8 cellular contexts compared by ENCODE assay signal in the genomic region with DNA sequence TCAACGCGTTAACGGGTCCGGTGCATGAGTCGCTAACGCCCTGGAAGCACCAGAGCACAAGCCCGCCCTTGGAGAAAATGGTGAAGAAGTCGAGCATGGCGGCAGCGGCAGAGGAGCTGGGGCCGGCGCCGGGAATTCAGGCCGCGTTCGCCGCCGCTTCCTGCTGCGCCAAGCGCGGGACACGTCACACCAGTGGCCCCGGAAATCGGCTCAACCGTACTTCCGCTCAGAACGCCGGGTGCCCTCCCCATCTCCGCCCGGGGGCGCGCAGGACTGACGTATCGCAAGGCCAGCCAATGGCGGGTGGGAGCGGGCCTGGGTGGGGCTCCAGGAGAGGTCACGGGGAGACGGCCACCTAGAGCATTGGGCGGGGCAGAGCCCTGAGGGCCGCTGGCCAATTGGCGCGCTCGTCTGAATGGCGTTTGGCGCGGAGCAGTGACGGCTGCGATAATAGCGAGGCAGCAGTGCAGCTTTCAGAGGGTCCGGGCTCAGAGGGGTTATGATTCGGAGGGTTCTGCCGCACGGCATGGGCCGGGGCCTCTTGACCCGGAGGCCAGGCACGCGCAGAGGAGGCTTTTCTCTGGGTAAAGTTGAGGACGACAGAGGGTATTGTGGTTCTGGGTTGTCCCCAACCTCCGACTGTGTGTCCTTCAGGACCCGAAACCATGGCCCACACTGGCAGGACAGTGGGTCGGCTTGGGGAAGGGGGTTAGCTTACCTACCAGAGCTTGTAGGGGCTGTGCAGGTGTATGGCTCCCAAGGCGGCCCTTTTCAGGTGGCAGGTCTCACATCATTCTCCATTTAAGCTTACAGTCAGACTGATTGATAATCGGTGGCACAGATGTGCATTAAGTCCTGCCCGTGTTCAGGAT. TPM values are rescaled to one million over a fixed set of nuclear protein-coding genes. Genes with fewer than 3 reads are reported as not detected.
DNase-seq lines count a peak whose midpoint lies in the region; ATAC-seq and TF ChIP-seq lines count a peak whose summit lies in the region.

A gene (plus strand): TSS at position 447 of the 872 bp plus-strand sequence. CDS start 53 bp downstream, at position 500.
A gene with protein sequence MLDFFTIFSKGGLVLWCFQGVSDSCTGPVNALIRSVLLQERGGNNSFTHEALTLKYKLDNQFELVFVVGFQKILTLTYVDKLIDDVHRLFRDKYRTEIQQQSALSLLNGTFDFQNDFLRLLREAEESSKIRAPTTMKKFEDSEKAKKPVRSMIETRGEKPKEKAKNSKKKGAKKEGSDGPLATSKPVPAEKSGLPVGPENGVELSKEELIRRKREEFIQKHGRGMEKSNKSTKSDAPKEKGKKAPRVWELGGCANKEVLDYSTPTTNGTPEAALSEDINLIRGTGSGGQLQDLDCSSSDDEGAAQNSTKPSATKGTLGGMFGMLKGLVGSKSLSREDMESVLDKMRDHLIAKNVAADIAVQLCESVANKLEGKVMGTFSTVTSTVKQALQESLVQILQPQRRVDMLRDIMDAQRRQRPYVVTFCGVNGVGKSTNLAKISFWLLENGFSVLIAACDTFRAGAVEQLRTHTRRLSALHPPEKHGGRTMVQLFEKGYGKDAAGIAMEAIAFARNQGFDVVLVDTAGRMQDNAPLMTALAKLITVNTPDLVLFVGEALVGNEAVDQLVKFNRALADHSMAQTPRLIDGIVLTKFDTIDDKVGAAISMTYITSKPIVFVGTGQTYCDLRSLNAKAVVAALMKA (minus strand): TSS at position 188 of the 872 bp plus-strand sequence. CDS start 91 bp downstream, at position 97.

- DNase-seq in DMS53 (lab: John Stamatoyannopoulos, UW): peak; percentile 100
- peak; percentile 100 for DNase-seq in KG1 (lab: John Stamatoyannopoulos, UW)
- peak; percentile 92 for DNase-seq in Panc1 (ENCODE audit: low read depth, low spot score)
- peak; percentile 100 for DNase-seq in activated T-cell treated with anti-CD3 and anti-CD28 coated beads, Interleukin-2, amount 50 U/mL, for 4 hours
- peak; percentile 99 for DNase-seq in erythroblast (lab: John Stamatoyannopoulos, UW)
- DNase-seq in stimulated activated CD8-positive, alpha-beta memory T cell treated with anti-CD3 and anti-CD28 coated beads, Interleukin-7, amount 100 ng/mL, for 1 hour (ENCODE audit: low read depth in 2 of 2): peak; percentile 98 to 100

- H3K27ac ChIP-seq in Panc1 (ENCODE audit: low read length): peak within 1 kb of the TSS; percentile 97

- CTCF ChIA-PET in Panc1 (lab: Charles Lee): interaction anchor here (0.6 kb wide), 1 partner anchor 854 kb away, joined by 4 read pairs; no protein-coding TSS in a partner anchor

- TSS peak; percentile 87 for BruUV-seq in Panc1 (replicated peaks; lab: Mats Ljungman, UMichigan)

- H3K9me3 Mint-ChIP-seq in activated T-cell treated with anti-CD3 and anti-CD28 coated beads, Interleukin-2, amount 50 U/mL, for 4 hours: no peaks in the 10 kb centered on the region

- peak within 1 kb of the TSS; percentile 94 for H3K9ac ChIP-seq in mucosa of stomach (ENCODE audit: low read length)

- H3K27me3 ChIP-seq in Panc1 (ENCODE audit: control insufficient read depth, insufficient read depth, low read length) (no peaks in the 10 kb centered on the region), mucosa of stomach (ENCODE audit: control insufficient read depth, insufficient read depth, low read length) (no peaks in the 10 kb centered on the region)

- H3K9me3 ChIP-seq in Panc1 (ENCODE audit: control insufficient read depth, insufficient read depth, low read depth, low read length) (no peaks in the 10 kb centered on the region), mucosa of stomach (ENCODE audit: control insufficient read depth, low read length) (no peaks in the 10 kb centered on the region)

- H3K4me1 ChIP-seq in Panc1 (ENCODE audit: control insufficient read depth, insufficient read depth, low read length): peaks cover 8% of the 10 kb centered on the region
- peaks cover 9% of the 10 kb centered on the region for H3K4me1 ChIP-seq in mucosa of stomach (ENCODE audit: control insufficient read depth, insufficient read depth, low read length)

- POLR2A ChIA-PET in Panc1 (lab: Charles Lee): interaction anchor here (0.6 kb wide), 2 partner anchors 55 to 263 kb away, joined by 3 to 4 read pairs; no protein-coding TSS in a partner anchor

- H3K4me3 ChIP-seq in Panc1 (ENCODE audit: low read depth in 2 of 2, low read length in 2 of 2) (peak within 1 kb of the TSS; percentile 91 to 95), mucosa of stomach (ENCODE audit: low read length) (peak within 1 kb of the TSS; percentile 94)

- H3K36me3 ChIP-seq in Panc1 (ENCODE audit: control insufficient read depth, insufficient read depth, low read length) (peaks cover 31% of the 10 kb centered on the region), mucosa of stomach (ENCODE audit: control insufficient read depth, insufficient read depth, low read length) (peaks cover 19% of the 10 kb centered on the region)

- no peak for TF ChIP-seq CTCF in Panc1 (IDR thresholded peaks at IDR 0.05)

- H3K4me1 Mint-ChIP-seq in activated T-cell treated with anti-CD3 and anti-CD28 coated beads, Interleukin-2, amount 50 U/mL, for 4 hours (ENCODE audit: low read depth): peaks cover 38% of the 10 kb centered on the region

- intact Hi-C loops in Panc1 (cut with micrococcal nuclease; ENCODE audit: unreplicated experiment): no loop called here

- H3K36me3 Mint-ChIP-seq in activated T-cell treated with anti-CD3 and anti-CD28 coated beads, Interleukin-2, amount 50 U/mL, for 4 hours (ENCODE audit: insufficient read depth): peaks cover 40% of the 10 kb centered on the region

- ATAC-seq in GM21723 (IDR thresholded peaks at IDR 0.05; ENCODE audit: unreplicated experiment) (peak; percentile 99), Panc1 (peak; percentile 99)
- ATAC-seq in activated T-cell treated with anti-CD3 and anti-CD28 coated beads, Interleukin-2, amount 50 U/mL, for 4 hours: peak; percentile 99

- peak; percentile 88 for TF ChIP-seq POLR2A in erythroblast (IDR thresholded peaks at IDR 0.05; ENCODE audit: low read length)

- in situ Hi-C loops in Panc1 (cut with HindIII; ENCODE audit: low pct_unique_long_range_greater_than_20kb, low sequenced_read_pairs): no loop called here

- H3K27me3 Mint-ChIP-seq in activated T-cell treated with anti-CD3 and anti-CD28 coated beads, Interleukin-2, amount 50 U/mL, for 4 hours (ENCODE audit: low read depth): no peaks in the 10 kb centered on the region

- H3K4me3 Mint-ChIP-seq in activated T-cell treated with anti-CD3 and anti-CD28 coated beads, Interleukin-2, amount 50 U/mL, for 4 hours: peak within 1 kb of the TSS; percentile 99

RNA-seq across cellular contexts. Expression of the first gene that starts in this region (rescaled TPM):
- total RNA-seq in Panc1 (2021; ENCODE audit: unreplicated experiment): 44.8 TPM
- 30.2 TPM for polyA plus RNA-seq in Panc1 (2012; ENCODE audit: insufficient read length)
- 10 to 100 TPM; 51.2 to 55.5 (median 51.4) TPM for total RNA-seq in activated T-cell treated with anti-CD3 and anti-CD28 coated beads, Interleukin-2, amount 50 U/mL, for 4 hours

RNA-seq across cellular contexts. Expression of the second gene that starts in this region (rescaled TPM):
- 149 TPM for total RNA-seq in Panc1 (2021; ENCODE audit: unreplicated experiment)
- polyA plus RNA-seq in Panc1 (2012; ENCODE audit: insufficient read length): 135 TPM
- total RNA-seq in activated T-cell treated with anti-CD3 and anti-CD28 coated beads, Interleukin-2, amount 50 U/mL, for 4 hours: 100 to 1,000 TPM; 213 to 222 (median 214) TPM

Comparison
In these comparisons a context has a peak if more than half of its experiments do, and no peak if none do; other contexts are left out.
1. Peak in every context shown above with its lines: DNase-seq, ATAC-seq, H3K4me3 ChIP-seq and H3K27ac ChIP-seq.